ENCODE assay signal across 8 cellular contexts in the genomic region with DNA sequence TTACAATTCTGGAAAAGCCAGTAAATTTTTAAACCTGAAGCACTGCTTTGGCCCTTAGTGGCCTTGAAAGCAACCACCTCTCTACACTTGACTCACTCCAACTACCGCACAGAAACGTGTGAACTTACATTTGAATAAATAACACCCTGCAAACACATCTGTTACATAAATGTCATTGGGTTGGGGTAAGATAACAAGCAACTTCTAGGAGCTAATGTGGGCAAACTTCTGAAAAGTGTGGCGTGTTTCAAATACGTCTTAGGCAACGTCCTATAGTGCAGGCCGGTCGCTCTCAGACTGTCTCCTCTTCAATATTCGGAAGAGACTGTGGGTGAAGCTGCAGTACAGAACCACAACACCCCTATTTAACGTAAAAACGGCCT. TPM values are rescaled to one million over a fixed set of nuclear protein-coding genes. Genes with fewer than 3 reads are reported as not detected.
A peak's percentile ranks its signal among the peaks of the same experiment; 100 is the strongest.
DNase-seq lines count a peak whose midpoint lies in the region; ATAC-seq, FAIRE-seq and TF ChIP-seq lines count a peak whose summit lies in the region.

No MANE protein-coding gene starts in this region.

- TF ChIP-seq CTCF in Calu3 (IDR thresholded peaks at IDR 0.05; ENCODE audit: unreplicated experiment), result no peak
- TF ChIP-seq CTCF in retinal pigment epithelial cell (conservative IDR thresholded peaks at IDR 0.05; ENCODE audit: low read depth, low read length), result no peak

- H3K4me3 Mint-ChIP-seq in Calu3 (ENCODE audit: low read depth, unreplicated experiment), result peak overlapping the region; percentile 97
- H3K4me3 Mint-ChIP-seq in activated T-helper 1 cell treated with anti-CD3 and anti-CD28 coated beads, Interleukin-12 subunit alpha, Interleukin-12 subunit beta, Interleukin-2, Interleukin-4 antibody, amounts not matched to agents 30 ng/mL and 10 ng/mL and 1 ng/mL, durations not matched to agents 14 hours and 24 hours and 36 hours, result peak overlapping the region; percentile 94

- peak overlapping the region; percentile 99 for H3K4me3 ChIP-seq in retinal pigment epithelial cell (ENCODE audit: low read length)

- H3K36me3 Mint-ChIP-seq in Calu3 (ENCODE audit: insufficient read depth, unreplicated experiment), result peaks cover 18% of the 10 kb centered on the region
- H3K36me3 Mint-ChIP-seq in activated T-helper 1 cell treated with anti-CD3 and anti-CD28 coated beads, Interleukin-12 subunit alpha, Interleukin-12 subunit beta, Interleukin-2, Interleukin-4 antibody, amounts not matched to agents 30 ng/mL and 10 ng/mL and 1 ng/mL, durations not matched to agents 14 hours and 24 hours and 36 hours (ENCODE audit: low read depth), result peaks cover 12% of the 10 kb centered on the region

- no peaks in the 10 kb centered on the region for H3K9me3 Mint-ChIP-seq in Calu3 (ENCODE audit: low read depth, unreplicated experiment)
- H3K9me3 Mint-ChIP-seq in activated T-helper 1 cell treated with anti-CD3 and anti-CD28 coated beads, Interleukin-12 subunit alpha, Interleukin-12 subunit beta, Interleukin-2, Interleukin-4 antibody, amounts not matched to agents 30 ng/mL and 10 ng/mL and 1 ng/mL, durations not matched to agents 14 hours and 24 hours and 36 hours, result no peaks in the 10 kb centered on the region

- peak; percentile 27 for ATAC-seq in GM19372 (IDR thresholded peaks at IDR 0.05; ENCODE audit: low read depth, unreplicated experiment)
- ATAC-seq in HG03432 (IDR thresholded peaks at IDR 0.05; ENCODE audit: unreplicated experiment), result peak; percentile 38
- peak; percentile 59 for ATAC-seq in left ventricle myocardium superior

- H3K4me1 Mint-ChIP-seq in Calu3 (ENCODE audit: low read depth, unreplicated experiment), result peaks cover 9% of the 10 kb centered on the region
- H3K4me1 Mint-ChIP-seq in activated T-helper 1 cell treated with anti-CD3 and anti-CD28 coated beads, Interleukin-12 subunit alpha, Interleukin-12 subunit beta, Interleukin-2, Interleukin-4 antibody, amounts not matched to agents 30 ng/mL and 10 ng/mL and 1 ng/mL, durations not matched to agents 14 hours and 24 hours and 36 hours (ENCODE audit: low read depth), result peaks cover 48% of the 10 kb centered on the region

- no peak for DNase-seq in Calu3
- DNase-seq in activated T-helper 1 cell treated with anti-CD3 and anti-CD28 coated beads, Interleukin-12 subunit alpha, Interleukin-12 subunit beta, Interleukin-2, Interleukin-4 antibody, amounts not matched to agents 30 ng/mL and 10 ng/mL and 1 ng/mL, durations not matched to agents 14 hours and 24 hours and 36 hours (ENCODE audit: low spot score), result no peak
- DNase-seq in left ventricle myocardium superior, result no peak
- no peak for DNase-seq in retinal pigment epithelial cell (ENCODE audit: low read depth)
- DNase-seq in DMS153 (lab: John Stamatoyannopoulos, UW), result no peak
- no peak for DNase-seq in RCC 7860 (ENCODE audit: low spot score)

- intact Hi-C loops in Calu3 (cut with micrococcal nuclease; ENCODE audit: unreplicated experiment), result no loop called here
- intact Hi-C loops in activated T-helper 1 cell treated with anti-CD3 and anti-CD28 coated beads, Interleukin-12 subunit alpha, Interleukin-12 subunit beta, Interleukin-2, Interleukin-4 antibody, amounts not matched to agents 30 ng/mL and 10 ng/mL and 1 ng/mL, durations not matched to agents 14 hours and 24 hours and 36 hours (cut with micrococcal nuclease), result loop anchor here (5.0 to 10.0 kb wide), 6 partner anchors 805 to 1327 kb away; partner anchors contain the start of genes ARMC10, KMT2E, PMPCB and PSMC2
- intact Hi-C loops in left ventricle myocardium superior (cut with micrococcal nuclease), result no loop called here

- TSS peak; percentile 74 for BruUV-seq in Calu3 (replicated peaks; lab: Mats Ljungman, UMichigan)

- no peak for FAIRE-seq in RCC 7860 (lab: Jason Lieb, UNC)

- peak overlapping the region; percentile 85 for H3K27ac Mint-ChIP-seq in Calu3 (ENCODE audit: unreplicated experiment)
- peak overlapping the region; percentile 92 for H3K27ac Mint-ChIP-seq in activated T-helper 1 cell treated with anti-CD3 and anti-CD28 coated beads, Interleukin-12 subunit alpha, Interleukin-12 subunit beta, Interleukin-2, Interleukin-4 antibody, amounts not matched to agents 30 ng/mL and 10 ng/mL and 1 ng/mL, durations not matched to agents 14 hours and 24 hours and 36 hours

- CTCF ChIA-PET in Calu3 (lab: Charles Lee), result interaction anchor here (0.5 kb wide), 1 partner anchor 42 kb away, joined by 3 read pairs; no protein-coding TSS in a partner anchor

- H3K27me3 Mint-ChIP-seq in Calu3 (ENCODE audit: unreplicated experiment), result peaks cover 21% of the 10 kb centered on the region
- H3K27me3 Mint-ChIP-seq in activated T-helper 1 cell treated with anti-CD3 and anti-CD28 coated beads, Interleukin-12 subunit alpha, Interleukin-12 subunit beta, Interleukin-2, Interleukin-4 antibody, amounts not matched to agents 30 ng/mL and 10 ng/mL and 1 ng/mL, durations not matched to agents 14 hours and 24 hours and 36 hours (ENCODE audit: insufficient read depth), result peaks cover 5% of the 10 kb centered on the region

RNA-seq across cellular contexts. Expression of gene ORC5, which starts 0.5 kb away (rescaled TPM):
- 16.8 and 20.2 TPM in 2 replicates for total RNA-seq in Calu3 (2022)
- total RNA-seq in activated T-helper 1 cell treated with anti-CD3 and anti-CD28 coated beads, Interleukin-12 subunit alpha, Interleukin-12 subunit beta, Interleukin-2, Interleukin-4 antibody, amounts not matched to agents 30 ng/mL and 10 ng/mL and 1 ng/mL, durations not matched to agents 14 hours and 24 hours and 36 hours, result 32.5 and 35.8 TPM in 2 replicates
- total RNA-seq in left ventricle myocardium superior, result 7.7 TPM
